29 cellular contexts compared by ENCODE assay signal in genomic region chr19:57305056-57305455, GRCh38.
"Had no signal": no experiment of that assay in that cellular context is flagged by ENCODE, and none has a peak within 500 bp of the region (broad histone marks: within the 10 kb centered on the region; RNA-seq: fewer than 3 reads in every experiment).

No MANE protein-coding gene starts in this region.

- H2AFZ ChIP-seq: hepatocyte had no signal

- H3K27me3 ChIP-seq: hepatocyte, testis, vagina had no signal

- H3K9me3 ChIP-seq: mucosa of descending colon, testis, vagina had no signal

- H3K27ac ChIP-seq: coronary artery, hepatocyte, testis had no signal

- H3K4me1 Mint-ChIP-seq: brain, endodermal cell, neural crest cell had no signal

- H3K4me2 ChIP-seq: hepatocyte had no signal

- H3K4me1 ChIP-seq: testis had no signal

- H3K27ac Mint-ChIP-seq: activated T-helper 2 cell treated with anti-CD3 and anti-CD28 coated beads, Interferon-gamma antibody, Interleukin-2, Interleukin-4, amounts not matched to agents 10 μg/mL and 5 μg/mL and 100 μg/mL, durations not matched to agents 14 hours and 24 hours and 36 hours; endodermal cell; immature natural killer cell; T-helper 1 cell treated with Interleukin-12 subunit alpha and Interleukin-12 subunit beta and Interleukin-4 antibody, amounts not matched to agents 30 μg/mL and 1 μg/mL, for 36 hours; type B pancreatic cell had no signal

- H3K4me3 ChIP-seq: coronary artery, hepatocyte, mucosa of descending colon, testis, vagina had no signal

- ATAC-seq: activated T-cell treated with anti-CD3 and anti-CD28 coated beads, Interleukin-2, amount 50 U/mL, for 4 hours; left ventricle myocardium superior; mucosa of descending colon; sciatic nerve; stimulated activated naive B cell treated with anti-CD40 and anti-IgM and Interleukin-4, amounts not matched to agents 10 μg/mL and 1 μg/mL and 100 μg/mL, for 72 hours; WTC11 had no signal

- H3K27me3 Mint-ChIP-seq: activated naive CD8-positive, alpha-beta T cell treated with anti-CD3 and anti-CD28 coated beads for 36 hours; stimulated activated naive B cell treated with anti-CD40 and anti-IgM and Interleukin-4, amounts not matched to agents 10 μg/mL and 1 μg/mL and 100 μg/mL, for 72 hours; type B pancreatic cell had no signal

- H3K4me3 Mint-ChIP-seq: activated naive CD8-positive, alpha-beta T cell treated with anti-CD3 and anti-CD28 coated beads for 36 hours; activated T-cell treated with anti-CD3 and anti-CD28 coated beads, Interleukin-2, amount 50 U/mL, for 4 hours; brain; endodermal cell; immature natural killer cell; neural crest cell; stimulated activated naive B cell treated with anti-CD40 and anti-IgM and Interleukin-4, amounts not matched to agents 10 μg/mL and 1 μg/mL and 100 μg/mL, for 72 hours; T-helper 1 cell treated with Interleukin-12 subunit alpha and Interleukin-12 subunit beta and Interleukin-4 antibody, amounts not matched to agents 30 μg/mL and 1 μg/mL, for 36 hours; type B pancreatic cell; WTC11 had no signal

- FAIRE-seq: small intestine had no signal

- DNase-seq: activated CD4-positive, alpha-beta T cell treated with anti-CD3 and anti-CD28 coated beads, Interleukin-2, amount 50 U/mL, for 4 hours; activated CD8-positive, alpha-beta memory T cell treated with anti-CD3 and anti-CD28 coated beads for 24 hours; activated CD8-positive, alpha-beta memory T cell treated with anti-CD3 and anti-CD28 coated beads, Interleukin-2, amount 50 U/mL, for 4 hours; activated naive CD4-positive, alpha-beta T cell; activated naive CD8-positive, alpha-beta T cell treated with anti-CD3 and anti-CD28 coated beads for 36 hours; activated T-cell treated with anti-CD3 and anti-CD28 coated beads, Interleukin-2, amount 50 U/mL, for 4 hours; amygdala; central memory CD4-positive, alpha-beta T cell; endodermal cell; immature natural killer cell; left ventricle myocardium superior; mucosa of descending colon; posterior cingulate gyrus; small intestine; stimulated activated CD4-positive, alpha-beta T cell treated with anti-CD3 and anti-CD28 coated beads, Interleukin-15, amount 100 ng/mL, for 24 hours; stimulated activated CD8-positive, alpha-beta memory T cell treated with anti-CD3 and anti-CD28 coated beads, Interleukin-4, amount 100 ng/mL, for 48 hours; stimulated activated naive B cell treated with anti-CD40 and anti-IgM and Interleukin-4, amounts not matched to agents 10 μg/mL and 1 μg/mL and 100 μg/mL, for 72 hours; T1000; testis had no signal
